6 cellular contexts compared by ENCODE assay signal in genomic region chr12:55706840-55707671, GRCh38. TPM values are rescaled to one million over a fixed set of nuclear protein-coding genes. Genes with fewer than 3 reads are reported as not detected.
DNase-seq lines count a peak whose midpoint lies in the region; ATAC-seq and TF ChIP-seq lines count a peak whose summit lies in the region.

No MANE protein-coding gene starts in this region.

- ATAC-seq in heart right ventricle, result no peak
- ATAC-seq in GM21576 (IDR thresholded peaks at IDR 0.05; ENCODE audit: unreplicated experiment), result no peak
- ATAC-seq in HG03097 (IDR thresholded peaks at IDR 0.05; ENCODE audit: low FRiP score, unreplicated experiment), result no peak

- no peaks in the 10 kb centered on the region for H3K36me3 Mint-ChIP-seq in activated naive CD4-positive, alpha-beta T cell treated with anti-CD3 and anti-CD28 coated beads, Interleukin-2, amount 50 U/mL, for 24 hours

- peak overlapping the region; percentile 81 for H3K4me3 Mint-ChIP-seq in activated naive CD4-positive, alpha-beta T cell treated with anti-CD3 and anti-CD28 coated beads, Interleukin-2, amount 50 U/mL, for 24 hours

- no peak for DNase-seq in activated naive CD4-positive, alpha-beta T cell treated with Interleukin-2 at 50 U/mL for 16 hours
- no peak for DNase-seq in heart right ventricle

- H3K9me3 Mint-ChIP-seq in activated naive CD4-positive, alpha-beta T cell treated with anti-CD3 and anti-CD28 coated beads, Interleukin-2, amount 50 U/mL, for 24 hours, result no peaks in the 10 kb centered on the region

- H3K27ac ChIP-seq in heart right ventricle (peak overlapping the region; percentile 59 to 98 (median 89)), temporal lobe (ENCODE audit: low read depth, low read length) (peak overlapping the region; percentile 70)

- WGBS in heart right ventricle, 2 donors, result 4 to 12% methylated on average over 23 of the region's 23 CpGs

- H3K27ac Mint-ChIP-seq in activated naive CD4-positive, alpha-beta T cell treated with anti-CD3 and anti-CD28 coated beads, Interleukin-2, amount 50 U/mL, for 24 hours, result no peak overlapping the region

- H3K4me1 Mint-ChIP-seq in activated naive CD4-positive, alpha-beta T cell treated with anti-CD3 and anti-CD28 coated beads, Interleukin-2, amount 50 U/mL, for 24 hours, result peaks cover 21% of the 10 kb centered on the region

- H3K27me3 ChIP-seq in heart right ventricle, result peaks cover 0 to 20% (median 0%) of the 10 kb centered on the region in 7 donors

- peaks cover 0 to 61% (median 42%) of the 10 kb centered on the region in 9 donors for H3K4me1 ChIP-seq in heart right ventricle

- peak overlapping the region; percentile 41 to 87 (median 72) for H3K4me3 ChIP-seq in heart right ventricle

- peaks cover 12% of the 10 kb centered on the region for H3K27me3 Mint-ChIP-seq in activated naive CD4-positive, alpha-beta T cell treated with anti-CD3 and anti-CD28 coated beads, Interleukin-2, amount 50 U/mL, for 24 hours

- no peaks in the 10 kb centered on the region for H3K9me3 ChIP-seq in heart right ventricle

- peaks cover 0 to 9% (median 0%) of the 10 kb centered on the region in 9 donors for H3K36me3 ChIP-seq in heart right ventricle

- intact Hi-C loops in heart right ventricle (cut with DNase I), result no loop called here

- no peak for TF ChIP-seq CTCF in heart right ventricle (IDR thresholded peaks at IDR 0.05)

RNA-seq across cellular contexts. Expression of gene ITGA7, which starts 0.6 kb away (rescaled TPM):
- total RNA-seq in heart right ventricle (100 to 1,000 TPM; 422 to 750 (median 538) TPM), temporal lobe (9.1 TPM)
- 100 to 1,000 TPM; 247 to 481 TPM for polyA plus RNA-seq in heart right ventricle

RNA-seq across cellular contexts. Expression of gene BLOC1S1, which starts 8.8 kb away (rescaled TPM):
- 100 to 1,000 TPM in 5 of 10 donors, 10 to 100 TPM in 5; 68.3 to 136 (median 101) TPM for total RNA-seq in heart right ventricle
- polyA plus RNA-seq in heart right ventricle, result 100 to 1,000 TPM; 305 to 515 TPM
- 27.5 TPM for total RNA-seq in temporal lobe

RNA-seq across cellular contexts. Expression of gene RDH5, which starts 13.1 kb away (rescaled TPM):
- total RNA-seq in heart right ventricle (10 to 100 TPM in 6 of 10 donors, 1 to 10 TPM in 4; 4.9 to 25.9 (median 13.6) TPM), temporal lobe (3.0 TPM)
- 10 to 100 TPM; 40.1 to 54.5 TPM for polyA plus RNA-seq in heart right ventricle

RNA-seq across cellular contexts. Expression of gene CD63, which starts 21.8 kb away (rescaled TPM):
- total RNA-seq in heart right ventricle, result 1,000 to 10,000 TPM in 2 of 10 donors, 100 to 1,000 TPM in 8; 565 to 1,547 (median 768) TPM
- polyA plus RNA-seq in heart right ventricle, result 1,000 to 10,000 TPM; 1,333 to 2,861 TPM
- total RNA-seq in temporal lobe, result 115 TPM

RNA-seq across cellular contexts. Expression of gene GDF11, which starts 35.9 kb away (rescaled TPM):
- 10 to 100 TPM in 8 of 10 donors, 1 to 10 TPM in 2; 6.2 to 17.6 (median 12.4) TPM for total RNA-seq in heart right ventricle
- 1 to 10 TPM; 3.2 to 8.3 TPM for polyA plus RNA-seq in heart right ventricle
- 8.6 TPM for total RNA-seq in temporal lobe

Comparison
In these comparisons a context has a peak if more than half of its experiments do, and no peak if none do; other contexts are left out.
1. RNA of gene ITGA7, which starts 0.6 kb away (total RNA-seq): 422 to 750 TPM in heart right ventricle; 9.1 TPM in temporal lobe (single experiment); every median in the first group is over 10 times any median in the second.